In the genomic region with DNA sequence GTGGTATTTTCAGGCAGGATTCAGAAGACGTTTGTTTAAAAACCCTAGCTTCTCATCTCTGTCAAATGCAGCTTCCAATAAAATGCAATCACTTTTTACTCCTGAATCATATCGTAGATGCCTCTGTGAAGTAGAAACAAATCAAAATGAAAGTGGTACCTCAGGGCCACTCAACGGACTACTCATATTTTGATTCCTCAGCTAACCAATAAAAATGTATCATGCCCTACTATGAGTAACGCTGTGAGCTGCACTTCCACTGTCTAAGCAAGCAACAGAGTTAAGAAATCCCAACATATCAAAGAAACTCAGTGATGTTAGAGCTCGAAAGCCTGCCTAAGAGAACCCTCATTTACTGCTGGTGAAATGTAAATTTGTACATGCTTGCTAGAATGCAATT, we compare ENCODE assay signal across 8 cellular contexts.
DNase-seq lines count a peak whose midpoint lies in the region; ATAC-seq and TF ChIP-seq lines count a peak whose summit lies in the region.

No MANE protein-coding gene starts in this region.

- H3K9me3 ChIP-seq in BLaER1 = no peaks in the 10 kb centered on the region
- H3K9me3 ChIP-seq in vagina = no peaks in the 10 kb centered on the region

- H3K27ac ChIP-seq in BLaER1 (peak overlapping the region; percentile 83), dorsolateral prefrontal cortex (peak overlapping the region in 50 of 59 donors; percentile 3 to 71 (median 50)), vagina (no peak overlapping the region)

- peak; percentile 33 for ATAC-seq in GM19395 (IDR thresholded peaks at IDR 0.05; ENCODE audit: unreplicated experiment)
- peak; percentile 16 for ATAC-seq in HG03558 (IDR thresholded peaks at IDR 0.05; ENCODE audit: extremely low read depth, unreplicated experiment)

- H4K20me1 ChIP-seq in BLaER1 = no peaks in the 10 kb centered on the region

- H3K36me3 ChIP-seq in BLaER1 (no peaks in the 10 kb centered on the region), vagina (no peaks in the 10 kb centered on the region)

- H3K4me2 ChIP-seq in BLaER1 = peak overlapping the region; percentile 86

- peak overlapping the region; percentile 49 for H3K4me3 ChIP-seq in BLaER1
- H3K4me3 ChIP-seq in dorsolateral prefrontal cortex = peak overlapping the region in 15 of 59 donors; percentile 2 to 41 (median 12)
- H3K4me3 ChIP-seq in vagina = no peak overlapping the region

- intact Hi-C loops in dorsolateral prefrontal cortex (cut with DNase I) = no loop called here
- intact Hi-C loops in vagina (cut with DNase I) = no loop called here

- no peak for TF ChIP-seq POLR2A in vagina (IDR thresholded peaks at IDR 0.05)

- H3K4me1 ChIP-seq in BLaER1 = peaks cover 33% of the 10 kb centered on the region
- H3K4me1 ChIP-seq in vagina = peaks cover 12% of the 10 kb centered on the region

- peak overlapping the region; percentile 72 for H3K9ac ChIP-seq in BLaER1

- no peaks in the 10 kb centered on the region for H3K27me3 ChIP-seq in BLaER1
- H3K27me3 ChIP-seq in dorsolateral prefrontal cortex = no peaks in the 10 kb centered on the region
- no peaks in the 10 kb centered on the region for H3K27me3 ChIP-seq in vagina

- no peak for DNase-seq in dorsolateral prefrontal cortex
- no peak for DNase-seq in RPMI8226
- no peak for DNase-seq in vagina (ENCODE audit: extremely low spot score in 2 of 2)
- DNase-seq in central memory CD4-positive, alpha-beta T cell = no peak
- DNase-seq in HT-29 (ENCODE audit: low spot score) = no peak

- TF ChIP-seq CTCF in dorsolateral prefrontal cortex (IDR thresholded peaks at IDR 0.05 in 54 of 56, conservative IDR thresholded peaks at IDR 0.05 in 2 of 56; ENCODE audit: low read depth in 1 of 56, partially characterized antibody in 56 of 56) (no peak), vagina (IDR thresholded peaks at IDR 0.05) (no peak)
